Comparison of ENCODE assay signal across 9 cellular contexts in the genomic region with DNA sequence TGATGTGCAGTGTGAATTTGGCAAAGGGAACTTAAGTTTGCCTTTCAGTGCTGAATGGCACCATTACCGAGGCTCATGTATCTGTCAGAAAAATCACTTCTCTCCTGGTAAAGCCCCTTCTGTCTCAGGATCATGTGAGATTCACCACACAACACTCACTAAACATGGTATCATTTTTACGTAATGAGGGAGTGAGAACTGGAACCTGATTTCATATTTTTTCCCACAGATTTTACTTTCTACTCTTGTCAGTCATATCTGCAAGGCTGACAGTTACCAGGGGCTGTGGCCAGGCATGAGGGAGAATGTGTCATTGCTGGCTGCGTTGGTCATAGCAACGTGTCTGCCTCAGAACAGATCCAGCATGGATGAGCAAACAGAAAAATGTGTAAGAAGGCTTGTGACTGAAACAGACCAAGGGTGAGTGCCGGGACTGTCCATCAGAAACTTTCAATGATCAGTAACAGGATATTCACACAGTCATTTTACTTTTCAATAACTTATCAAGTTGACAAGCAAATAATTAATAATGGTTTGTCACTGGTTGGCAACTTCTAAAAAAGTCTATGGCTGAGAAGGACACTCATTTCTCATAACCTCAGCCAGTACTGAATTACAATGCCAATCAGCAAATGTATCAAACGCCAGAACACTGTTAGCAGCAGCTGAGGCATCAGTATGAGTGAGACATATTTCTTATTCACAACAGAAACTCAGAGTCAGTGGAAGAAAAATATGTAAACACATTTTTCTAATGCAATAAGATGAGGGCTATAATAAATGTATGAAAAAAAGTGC.
DNase-seq lines count a peak whose midpoint lies in the region; ATAC-seq and TF ChIP-seq lines count a peak whose summit lies in the region.
"Had no signal": no experiment of that assay in that cellular context is flagged by ENCODE, and none has a peak within 500 bp of the region (broad histone marks: within the 10 kb centered on the region; RNA-seq: fewer than 3 reads in every experiment).

No MANE protein-coding gene starts in this region.

- DNase-seq in LoVo (ENCODE audit: low spot score) (peak; percentile 31), foreskin fibroblast (peak; percentile 84 to 91), thoracic aorta (ENCODE audit: low spot score) (no peak), activated gamma-delta T cell treated with Interleukin-2 at 50 U/mL for 16 hours (no peak), NCI-H2171 (lab: John Stamatoyannopoulos, UW) (no peak), COR-L47 (lab: John Stamatoyannopoulos, UW) (no peak)

- no peaks in the 10 kb centered on the region for H3K27me3 ChIP-seq in thoracic aorta (replicated peaks; ENCODE audit: insufficient read depth)

- H3K4me3 ChIP-seq in foreskin fibroblast (ENCODE audit: low read depth in 1 of 2, low read length in 2 of 2) (no peak overlapping the region), thoracic aorta (no peak overlapping the region)
- H3K4me3 ChIP-seq: SK-N-MC had no signal

- ATAC-seq in GM18499 (IDR thresholded peaks at IDR 0.05; ENCODE audit: insufficient read depth, unreplicated experiment) (peak; percentile 84), GM21717 (IDR thresholded peaks at IDR 0.05; ENCODE audit: unreplicated experiment) (peak; percentile 86), thoracic aorta (ENCODE audit: insufficient number of reproducible peaks, low FRiP score, low read depth) (no peak)

- H3K4me1 ChIP-seq in thoracic aorta (ENCODE audit: control insufficient read depth in 1 of 2, low read depth in 2 of 2), result peaks cover 12 to 60% of the 10 kb centered on the region in 2 donors

- H3K36me3 ChIP-seq in thoracic aorta, result no peaks in the 10 kb centered on the region

- peak overlapping the region; percentile 31 to 57 for H3K27ac ChIP-seq in thoracic aorta
- H3K27ac ChIP-seq: SK-N-MC had no signal

- TF ChIP-seq CTCF in foreskin fibroblast (IDR thresholded peaks at IDR 0.05; ENCODE audit: low read depth, low read length), result no peak
- no peak for TF ChIP-seq CTCF in thoracic aorta (IDR thresholded peaks at IDR 0.05)

- H3K9me3 ChIP-seq in thoracic aorta, result no peaks in the 10 kb centered on the region

Comparison
In these comparisons a context has a peak if more than half of its experiments do, and no peak if none do; other contexts are left out.
1. DNase-seq: peak in LoVo (single experiment) and foreskin fibroblast (2 of 2); none in thoracic aorta (single experiment), activated gamma-delta T cell treated with Interleukin-2 at 50 U/mL for 16 hours (single experiment), NCI-H2171 (single experiment) and COR-L47 (single experiment).